Comparison of ENCODE assay signal across 8 cellular contexts in the genomic region with DNA sequence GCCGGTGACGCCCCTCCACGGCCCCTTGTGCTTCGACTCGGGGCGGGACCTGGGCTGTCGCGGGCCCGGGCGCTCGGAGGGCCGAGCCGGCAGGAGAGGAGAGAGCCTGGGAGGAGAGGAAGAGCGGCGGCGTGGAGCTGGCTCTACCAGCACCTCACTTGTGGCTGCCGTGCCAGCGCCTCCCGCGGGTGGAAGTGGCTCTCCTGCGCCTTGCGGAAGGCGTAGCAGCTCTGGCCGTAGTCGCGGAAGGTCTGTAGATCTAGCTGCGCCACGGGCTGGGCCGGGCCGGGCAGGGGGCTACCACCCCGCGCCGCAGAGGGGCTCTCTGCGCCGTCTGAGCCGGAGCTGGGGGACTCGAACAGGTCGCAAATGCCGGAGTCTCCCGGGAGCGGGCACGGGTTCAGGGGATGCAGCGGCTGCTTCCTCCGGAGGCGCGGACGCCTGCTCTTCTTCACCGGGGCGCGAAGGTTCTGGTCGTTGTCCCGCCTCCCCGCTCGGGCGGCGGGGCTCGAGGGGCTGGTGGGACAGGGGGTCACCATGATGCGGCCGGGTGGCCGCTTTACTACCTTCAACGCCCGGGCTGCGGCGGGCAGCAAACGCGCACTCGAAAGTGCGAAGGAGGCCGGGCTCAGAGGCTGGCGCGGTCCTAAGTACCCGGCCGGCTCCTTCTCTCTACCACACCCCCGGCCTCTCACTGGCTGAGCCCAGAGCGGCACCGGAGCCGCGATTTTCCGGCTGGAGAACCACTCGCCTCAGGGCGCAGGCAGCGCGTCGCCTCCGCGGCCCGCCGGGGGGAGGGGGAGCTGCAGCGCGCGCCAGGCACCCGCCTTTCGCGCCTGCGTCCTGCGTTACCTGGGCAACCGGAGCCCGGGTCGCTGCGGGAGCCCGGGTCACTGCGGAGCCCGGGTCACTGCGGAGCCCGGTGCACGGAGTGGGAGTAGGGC. TPM values are rescaled to one million over a fixed set of nuclear protein-coding genes. Genes with fewer than 3 reads are reported as not detected.
A peak's percentile ranks its signal among the peaks of the same experiment; 100 is the strongest.
DNase-seq lines count a peak whose midpoint lies in the region; ATAC-seq and TF ChIP-seq lines count a peak whose summit lies in the region.

A gene with protein sequence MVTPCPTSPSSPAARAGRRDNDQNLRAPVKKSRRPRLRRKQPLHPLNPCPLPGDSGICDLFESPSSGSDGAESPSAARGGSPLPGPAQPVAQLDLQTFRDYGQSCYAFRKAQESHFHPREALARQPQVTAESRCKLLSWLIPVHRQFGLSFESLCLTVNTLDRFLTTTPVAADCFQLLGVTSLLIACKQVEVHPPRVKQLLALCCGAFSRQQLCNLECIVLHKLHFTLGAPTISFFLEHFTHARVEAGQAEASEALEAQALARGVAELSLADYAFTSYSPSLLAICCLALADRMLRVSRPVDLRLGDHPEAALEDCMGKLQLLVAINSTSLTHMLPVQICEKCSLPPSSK (minus strand): TSS at position 624 of the 944 bp plus-strand sequence. CDS start 85 bp downstream, at position 539.

- H3K27ac ChIP-seq in HL-60 (replicated peaks), result no peak within 1 kb of the TSS
- H3K27ac ChIP-seq in muscle layer of colon (ENCODE audit: low read depth, low read length), result no peak within 1 kb of the TSS
- H3K27ac ChIP-seq in subcutaneous abdominal adipose tissue (ENCODE audit: low read depth, low read length), result no peak within 1 kb of the TSS

- TF ChIP-seq CTCF in AG09309 (IDR thresholded peaks at IDR 0.05; ENCODE audit: control insufficient read depth, insufficient read depth, low read depth, low read length, missing control alignments) (no peak), HL-60 (IDR thresholded peaks at IDR 0.05; ENCODE audit: insufficient read depth, low read length) (no peak)

- H3K36me3 ChIP-seq in muscle layer of colon (ENCODE audit: insufficient read depth, low read length), result no peaks in the 10 kb centered on the region
- no peaks in the 10 kb centered on the region for H3K36me3 ChIP-seq in subcutaneous abdominal adipose tissue (ENCODE audit: control insufficient read depth in 5 of 5, insufficient read depth in 5 of 5, low read length in 5 of 5)

- H3K27me3 ChIP-seq in HL-60 (ENCODE audit: insufficient read depth, poor library complexity, severe bottlenecking), result peaks cover 27% of the 10 kb centered on the region
- H3K27me3 ChIP-seq in muscle layer of colon (ENCODE audit: control insufficient read depth in 1 of 2, insufficient read depth in 2 of 2, low read length in 2 of 2), result peaks cover 63 to 81% of the 10 kb centered on the region in 2 donors
- H3K27me3 ChIP-seq in subcutaneous abdominal adipose tissue (ENCODE audit: control insufficient read depth in 5 of 5, insufficient read depth in 4 of 5, low read length in 5 of 5), result peaks cover 34 to 74% (median 60%) of the 10 kb centered on the region in 5 donors

- DNase-seq in AG09309 (ENCODE audit: low read depth) (peak; percentile 33), HL-60 (ENCODE audit: low read depth in 1 of 2, low spot score in 1 of 2) (peak in 1 of 2 experiments; percentile 29), NCI-H82 (lab: John Stamatoyannopoulos, UW) (peak; percentile 81)
- peak; percentile 53 for DNase-seq in activated CD8-positive, alpha-beta memory T cell treated with anti-CD3 and anti-CD28 coated beads, Interleukin-2, amount 50 U/mL, for 4 hours

- H3K4me1 ChIP-seq in muscle layer of colon (ENCODE audit: insufficient read depth, low read length) (peaks cover 30% of the 10 kb centered on the region), subcutaneous abdominal adipose tissue (ENCODE audit: control insufficient read depth in 5 of 5, insufficient read depth in 5 of 5, low read length in 5 of 5) (peaks cover 6 to 38% (median 38%) of the 10 kb centered on the region in 5 donors)

- ATAC-seq in GM19035 (IDR thresholded peaks at IDR 0.05; ENCODE audit: unreplicated experiment), result peak; percentile 69
- ATAC-seq in esophagus mucosa, result peak; percentile 89

- H3K4me3 ChIP-seq in AG09309 (ENCODE audit: control insufficient read depth, low read depth, low read length) (peak within 1 kb of the TSS; percentile 53), HL-60 (replicated peaks; ENCODE audit: insufficient read depth, low read length) (peak within 1 kb of the TSS; percentile 47), muscle layer of colon (ENCODE audit: low read depth in 1 of 2, low read length in 2 of 2) (peak within 1 kb of the TSS; percentile 40 to 73), subcutaneous abdominal adipose tissue (ENCODE audit: low read depth in 1 of 5, low read length in 5 of 5) (peak within 1 kb of the TSS; percentile 67 to 77 (median 75))

- H3K9ac ChIP-seq in muscle layer of colon (ENCODE audit: low read length), result no peak within 1 kb of the TSS
- H3K9ac ChIP-seq in subcutaneous abdominal adipose tissue (ENCODE audit: low read length in 5 of 5), result peak within 1 kb of the TSS in 3 of 5 donors; percentile 12 to 56 (median 23)

- H3K9me3 ChIP-seq in muscle layer of colon (ENCODE audit: low read length), result no peaks in the 10 kb centered on the region
- H3K9me3 ChIP-seq in subcutaneous abdominal adipose tissue (ENCODE audit: control insufficient read depth in 5 of 5, low read length in 5 of 5), result peaks cover 0 to 4% (median 0%) of the 10 kb centered on the region in 5 donors

RNA-seq across cellular contexts. Expression of the gene that starts here (rescaled TPM):
- 2.2 TPM for total RNA-seq in esophagus mucosa
